ENCODE assay signal across 29 cellular contexts in the genomic region with DNA sequence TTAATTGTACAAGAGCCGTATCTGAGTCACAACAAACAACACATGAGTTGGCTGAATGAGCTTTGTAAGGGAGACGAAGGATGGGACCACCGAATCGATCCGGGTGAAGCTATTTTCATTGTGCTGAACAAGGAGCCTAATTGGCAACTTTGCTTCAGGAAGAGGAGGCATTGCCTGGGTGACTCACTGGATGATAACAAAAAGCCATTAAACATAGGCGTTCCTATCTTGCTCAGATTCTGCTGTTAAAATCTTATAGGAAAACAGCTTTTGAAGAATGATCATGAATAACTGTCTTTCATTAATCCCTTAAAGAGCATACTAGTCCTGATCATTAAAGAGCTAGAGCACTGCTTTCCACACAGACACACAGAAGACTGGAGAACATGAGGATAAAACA.
A peak's percentile ranks its signal among the peaks of the same experiment; 100 is the strongest.
DNase-seq lines count a peak whose midpoint lies in the region; ATAC-seq and TF ChIP-seq lines count a peak whose summit lies in the region.
"Had no signal": no experiment of that assay in that cellular context is flagged by ENCODE, and none has a peak within 500 bp of the region (broad histone marks: within the 10 kb centered on the region; RNA-seq: fewer than 3 reads in every experiment).

No MANE protein-coding gene starts in this region.

- H3K36me3 Mint-ChIP-seq in CD14-positive monocyte: no peaks in the 10 kb centered on the region
- H3K36me3 Mint-ChIP-seq: activated naive CD4-positive, alpha-beta T cell treated with anti-CD3 and anti-CD28 coated beads, Interleukin-2, amount 50 U/mL, for 24 hours; stimulated activated effector memory CD8-positive, alpha-beta T cell treated with anti-CD3 and anti-CD28 coated beads, Interleukin-12 subunit alpha, Interleukin-12 subunit beta, amount 100 ng/mL, for 72 hours had no signal

- H3K4me3 ChIP-seq in PC-3 (ENCODE audit: low read length): no peak overlapping the region
- no peak overlapping the region for H3K4me3 ChIP-seq in cardiac fibroblast (replicated peaks in 1 of 2; ENCODE audit: low read depth in 2 of 2, low read length in 2 of 2)
- H3K4me3 ChIP-seq in lower lobe of right lung: no peak overlapping the region
- H3K4me3 ChIP-seq: ovary, PC-9, right atrium auricular region, upper lobe of right lung had no signal

- peak overlapping the region; percentile 12; the same call in 1 of the 2 replicates for H2AFZ ChIP-seq in PC-3 (ENCODE audit: low read length)
- H2AFZ ChIP-seq: PC-9 had no signal

- no peaks in the 10 kb centered on the region for H3K9me3 Mint-ChIP-seq in CD14-positive monocyte
- H3K9me3 Mint-ChIP-seq: activated CD4-positive, alpha-beta memory T cell treated with anti-CD3 and anti-CD28 coated beads, Interleukin-2, amount 10 ng/mL, durations not matched to agents 7 days and 5 days; activated naive CD4-positive, alpha-beta T cell treated with anti-CD3 and anti-CD28 coated beads, Interleukin-2, amount 50 U/mL, for 24 hours; activated T-helper 17 cell treated with anti-CD3 and anti-CD28 coated beads, Interleukin-2, amount 50 U/mL, for 72 hours; nephron; stimulated activated effector memory CD8-positive, alpha-beta T cell treated with anti-CD3 and anti-CD28 coated beads, Interleukin-12 subunit alpha, Interleukin-12 subunit beta, amount 100 ng/mL, for 72 hours had no signal

- H3K27ac ChIP-seq in PC-3 (ENCODE audit: low read length): peak overlapping the region; percentile 10; the same call in 1 of the 2 replicates
- H3K27ac ChIP-seq in lower lobe of right lung: no peak overlapping the region
- H3K27ac ChIP-seq: HL-60, ovary, PC-9, right atrium auricular region, upper lobe of right lung had no signal

- TF ChIP-seq CTCF in PC-3 (conservative IDR thresholded peaks at IDR 0.05; ENCODE audit: low read depth, low read length) (no peak), cardiac fibroblast (IDR thresholded peaks at IDR 0.05; ENCODE audit: low read depth, low read length) (no peak), lower lobe of right lung (IDR thresholded peaks at IDR 0.05) (no peak), CD14-positive monocyte (IDR thresholded peaks at IDR 0.05) (no peak)

- CTCF ChIA-PET in PC-3 (lab: Charles Lee): interaction anchor here (0.6 kb wide), 1 partner anchor 618 kb away, joined by 4 read pairs; no protein-coding TSS in a partner anchor

- ATAC-seq in PC-3 (peak; percentile 61), HG03159 (IDR thresholded peaks at IDR 0.05; ENCODE audit: unreplicated experiment) (no peak), lower lobe of right lung (no peak)
- ATAC-seq: activated T-helper 17 cell treated with anti-CD3 and anti-CD28 coated beads, Interleukin-2, amount 50 U/mL, for 72 hours; stimulated activated effector memory CD8-positive, alpha-beta T cell treated with anti-CD3 and anti-CD28 coated beads, Interleukin-12 subunit alpha, Interleukin-12 subunit beta, amount 100 ng/mL, for 72 hours had no signal

- no TSS peak for BruUV-seq in PC-3 (replicated peaks; lab: Mats Ljungman, UMichigan)

- H3K4me1 ChIP-seq in PC-3 (ENCODE audit: insufficient read depth, low read length) (peaks cover 13% of the 10 kb centered on the region), lower lobe of right lung (no peaks in the 10 kb centered on the region)

- peaks cover 0 to 3% (median 2%) of the 10 kb centered on the region in 3 donors for H3K27me3 Mint-ChIP-seq in CD14-positive monocyte (ENCODE audit: low read depth in 3 of 3)
- H3K27me3 Mint-ChIP-seq: activated CD4-positive, alpha-beta memory T cell treated with anti-CD3 and anti-CD28 coated beads, Interleukin-2, amount 10 ng/mL, durations not matched to agents 7 days and 5 days had no signal

- H3F3A ChIP-seq in PC-3 (ENCODE audit: low read length, unreplicated experiment): no peaks in the 10 kb centered on the region

- H3K9ac ChIP-seq in PC-3 (ENCODE audit: low read length): no peak overlapping the region

- no peaks in the 10 kb centered on the region for H3K27me3 ChIP-seq in PC-3 (ENCODE audit: low read length)
- H3K27me3 ChIP-seq in lower lobe of right lung (ENCODE audit: low read depth): no peaks in the 10 kb centered on the region
- H3K27me3 ChIP-seq: ovary, right atrium auricular region, upper lobe of right lung had no signal

- intact Hi-C loops in PC-3 (cut with micrococcal nuclease): loop anchor here (5.0 kb wide), 2 partner anchors 304 to 1894 kb away; no protein-coding TSS in a partner anchor
- intact Hi-C loops in lower lobe of right lung (cut with DNase I): no loop called here
- intact Hi-C loops in CD14-positive monocyte (cut with micrococcal nuclease): no loop called here

- POLR2A ChIA-PET in PC-3 (lab: Charles Lee; ENCODE audit: unreplicated experiment): interaction anchor here (0.6 kb wide), 1 partner anchor 238 kb away, joined by 3 read pairs; no protein-coding TSS in a partner anchor

- no peaks in the 10 kb centered on the region for H3K9me2 ChIP-seq in PC-3 (replicated peaks; ENCODE audit: low read length)

- no peaks in the 10 kb centered on the region for H3K4me1 Mint-ChIP-seq in CD14-positive monocyte
- H3K4me1 Mint-ChIP-seq: activated CD4-positive, alpha-beta memory T cell treated with anti-CD3 and anti-CD28 coated beads, Interleukin-2, amount 10 ng/mL, durations not matched to agents 7 days and 5 days; activated naive CD4-positive, alpha-beta T cell treated with anti-CD3 and anti-CD28 coated beads, Interleukin-2, amount 50 U/mL, for 24 hours; activated T-helper 17 cell treated with anti-CD3 and anti-CD28 coated beads, Interleukin-2, amount 50 U/mL, for 72 hours; stimulated activated effector memory CD8-positive, alpha-beta T cell treated with anti-CD3 and anti-CD28 coated beads, Interleukin-12 subunit alpha, Interleukin-12 subunit beta, amount 100 ng/mL, for 72 hours had no signal

- DNase-seq in COLO829 (ENCODE audit: low spot score): peak; percentile 80
- DNase-seq in PC-3: peak; percentile 18
- DNase-seq in cardiac fibroblast (ENCODE audit: low read depth in 2 of 2): peak; percentile 13 to 18
- peak; percentile 5 to 32 for DNase-seq in lung microvascular endothelial cell (ENCODE audit: low read depth in 2 of 2)
- no peak for DNase-seq in lower lobe of right lung
- no peak for DNase-seq in CD14-positive monocyte (ENCODE audit: low spot score)
- no peak for DNase-seq in DMS53 (lab: John Stamatoyannopoulos, UW)
- DNase-seq: activated CD4-positive, alpha-beta memory T cell treated with anti-CD3 and anti-CD28 coated beads, Interleukin-2, amount 10 ng/mL, durations not matched to agents 7 days and 5 days; activated CD8-positive, alpha-beta memory T cell treated with anti-CD3 and anti-CD28 coated beads, Interleukin-2, amount 50 U/mL, for 48 hours; central memory CD4-positive, alpha-beta T cell; DND-41; GOT3; left ventricle myocardium superior; NCI-H1048; NCI-H1694 treated with DMSO at 0.1 percent for 48 hours; NCI-H2171; NCI-H524 treated with DMSO at 0.1 percent for 48 hours; ovary; PC-9; SHP77; stimulated activated CD4-positive, alpha-beta T cell treated with anti-CD3 and anti-CD28 coated beads, Interleukin-4, amount 100 ng/mL, for 1 hour; upper lobe of right lung had no signal

- 0 out of 2 replicates have a peak overlapping the region, but pooled peaks have one; percentile 5 for H3K4me2 ChIP-seq in PC-3 (ENCODE audit: low read length)
- H3K4me2 ChIP-seq: PC-9 had no signal

- H3K79me2 ChIP-seq in PC-3 (ENCODE audit: low read length): no peaks in the 10 kb centered on the region

- H4K20me1 ChIP-seq in PC-3 (ENCODE audit: low read length): no peaks in the 10 kb centered on the region

- H3K27ac Mint-ChIP-seq in CD14-positive monocyte: no peak overlapping the region
- H3K27ac Mint-ChIP-seq: activated CD4-positive, alpha-beta memory T cell treated with anti-CD3 and anti-CD28 coated beads, Interleukin-2, amount 10 ng/mL, durations not matched to agents 7 days and 5 days; activated naive CD4-positive, alpha-beta T cell treated with anti-CD3 and anti-CD28 coated beads, Interleukin-2, amount 50 U/mL, for 24 hours; activated T-helper 17 cell treated with anti-CD3 and anti-CD28 coated beads, Interleukin-2, amount 50 U/mL, for 72 hours; nephron; stimulated activated effector memory CD8-positive, alpha-beta T cell treated with anti-CD3 and anti-CD28 coated beads, Interleukin-12 subunit alpha, Interleukin-12 subunit beta, amount 100 ng/mL, for 72 hours had no signal

- H3K9me3 ChIP-seq in PC-3 (ENCODE audit: low read length) (no peaks in the 10 kb centered on the region), lower lobe of right lung (no peaks in the 10 kb centered on the region)
- H3K9me3 ChIP-seq: ovary, right atrium auricular region, upper lobe of right lung had no signal

- peaks cover 3% of the 10 kb centered on the region; the same call in 1 of the 2 replicates for H3K36me3 ChIP-seq in PC-3 (ENCODE audit: low read depth, low read length)
- H3K36me3 ChIP-seq in lower lobe of right lung: peaks cover 82% of the 10 kb centered on the region
- H3K36me3 ChIP-seq: ovary had no signal

- H3K4me3 Mint-ChIP-seq in CD14-positive monocyte: no peak overlapping the region
- H3K4me3 Mint-ChIP-seq: activated CD4-positive, alpha-beta memory T cell treated with anti-CD3 and anti-CD28 coated beads, Interleukin-2, amount 10 ng/mL, durations not matched to agents 7 days and 5 days; activated naive CD4-positive, alpha-beta T cell treated with anti-CD3 and anti-CD28 coated beads, Interleukin-2, amount 50 U/mL, for 24 hours; activated T-helper 17 cell treated with anti-CD3 and anti-CD28 coated beads, Interleukin-2, amount 50 U/mL, for 72 hours; nephron; stimulated activated effector memory CD8-positive, alpha-beta T cell treated with anti-CD3 and anti-CD28 coated beads, Interleukin-12 subunit alpha, Interleukin-12 subunit beta, amount 100 ng/mL, for 72 hours had no signal

Comparison
In these comparisons a context has a peak if more than half of its experiments do, and no peak if none do; other contexts are left out.
1. DNase-seq: peak in COLO829 (single experiment), PC-3 (single experiment), cardiac fibroblast (2 of 2) and lung microvascular endothelial cell (2 of 2); none in lower lobe of right lung (single experiment), CD14-positive monocyte (single experiment) and DMS53 (single experiment).